ENCODE assay signal across 14 cellular contexts in the genomic region with DNA sequence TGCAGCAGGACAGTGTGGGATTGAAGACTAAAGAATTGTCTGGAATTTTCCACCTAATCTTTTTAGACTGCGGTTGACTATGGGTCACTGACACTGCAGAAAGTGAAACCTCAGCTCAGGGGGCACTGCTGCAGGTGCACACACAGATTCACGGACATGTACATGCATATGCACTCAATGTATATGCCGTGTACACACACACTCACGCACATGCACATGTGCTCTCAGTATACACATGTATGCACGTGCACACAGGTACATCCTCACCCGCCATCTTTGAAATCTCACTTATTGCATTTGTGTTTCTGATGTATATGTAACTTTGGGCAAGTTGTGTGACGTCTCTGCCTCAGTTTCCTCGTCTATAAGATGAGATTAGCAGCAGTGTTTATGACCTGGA.
"Had no signal": no experiment of that assay in that cellular context is flagged by ENCODE, and none has a peak within 500 bp of the region (broad histone marks: within the 10 kb centered on the region; RNA-seq: fewer than 3 reads in every experiment).

No MANE protein-coding gene starts in this region.

- H3K9me3 Mint-ChIP-seq: activated naive CD4-positive, alpha-beta T cell treated with anti-CD3 and anti-CD28 coated beads, Interleukin-2, amount 50 U/mL, for 72 hours; activated T-cell treated with anti-CD3 and anti-CD28 coated beads, Interleukin-2, amount 50 U/mL, for 24 hours had no signal

- H3K36me3 ChIP-seq: ovary, vagina had no signal

- H3K27me3 ChIP-seq: ovary, vagina had no signal

- DNase-seq: activated CD4-positive, CD25-positive, alpha-beta regulatory T cell; activated CD8-positive, alpha-beta memory T cell treated with anti-CD3 and anti-CD28 coated beads, Interleukin-2, amount 10 ng/mL, durations not matched to agents 7 days and 5 days; activated effector memory CD4-positive, alpha-beta T cell treated with anti-CD3 and anti-CD28 coated beads, Interleukin-2, amount 50 U/mL, for 16 hours; activated T-cell treated with anti-CD3 and anti-CD28 coated beads, Interleukin-2, amount 50 U/mL, for 24 hours; dermis blood vessel endothelial cell; hippocampal formation; mucosa of descending colon; ovary; stimulated activated CD4-positive, alpha-beta T cell treated with anti-CD3 and anti-CD28 coated beads, Interleukin-15, amount 100 ng/mL, for 24 hours; stimulated activated CD4-positive, alpha-beta T cell treated with anti-CD3 and anti-CD28 coated beads, Interleukin-4, amount 100 ng/mL, for 4 hours; T-helper 2 cell had no signal

- ATAC-seq: activated CD8-positive, alpha-beta memory T cell treated with anti-CD3 and anti-CD28 coated beads, Interleukin-2, amount 10 ng/mL, durations not matched to agents 7 days and 5 days; activated naive CD4-positive, alpha-beta T cell treated with anti-CD3 and anti-CD28 coated beads, Interleukin-2, amount 50 U/mL, for 72 hours; mucosa of descending colon had no signal

- H3K4me3 Mint-ChIP-seq: activated CD8-positive, alpha-beta memory T cell treated with anti-CD3 and anti-CD28 coated beads, Interleukin-2, amount 10 ng/mL, durations not matched to agents 7 days and 5 days; activated T-cell treated with anti-CD3 and anti-CD28 coated beads, Interleukin-2, amount 50 U/mL, for 24 hours had no signal

- H3K9me3 ChIP-seq: mucosa of descending colon, ovary, vagina had no signal

- H3K4me3 ChIP-seq: mucosa of descending colon, ovary, vagina had no signal

- H3K27ac Mint-ChIP-seq: activated CD8-positive, alpha-beta memory T cell treated with anti-CD3 and anti-CD28 coated beads, Interleukin-2, amount 10 ng/mL, durations not matched to agents 7 days and 5 days had no signal

- H3K27me3 Mint-ChIP-seq: activated CD8-positive, alpha-beta memory T cell treated with anti-CD3 and anti-CD28 coated beads, Interleukin-2, amount 10 ng/mL, durations not matched to agents 7 days and 5 days; activated T-cell treated with anti-CD3 and anti-CD28 coated beads, Interleukin-2, amount 50 U/mL, for 24 hours had no signal

- FAIRE-seq: TTC549 had no signal

- H3K27ac ChIP-seq: ovary had no signal
